ENCODE assay signal across 8 cellular contexts in genomic region chr14:106000029-106000511, GRCh38.
DNase-seq lines count a peak whose midpoint lies in the region; ATAC-seq and TF ChIP-seq lines count a peak whose summit lies in the region.
"Not testable (repeated sequence)": the region's sequence is repeated elsewhere in the genome, so short reads cannot be mapped to it uniquely, and the experiment has no call there.

No MANE protein-coding gene starts in this region.

- peaks cover 50% of the 10 kb centered on the region for H3K4me1 ChIP-seq in CD4-positive, alpha-beta memory T cell (ENCODE audit: insufficient read depth, low read length)

- not testable (repeated sequence) for H3K4me3 ChIP-seq in CD4-positive, alpha-beta memory T cell (ENCODE audit: low read length in 2 of 2); choroid plexus epithelial cell (ENCODE audit: low read depth, low read length)

- POLR2A ChIA-PET in CD4-positive, alpha-beta memory T cell (lab: Charles Lee; ENCODE audit: partially characterized antibody), result not testable (repeated sequence)

- H3K9me3 ChIP-seq in CD4-positive, alpha-beta memory T cell (ENCODE audit: control insufficient read depth in 1 of 2, low read length in 2 of 2), result not testable (repeated sequence)

- H3K9me3 Mint-ChIP-seq in CD4-positive, alpha-beta memory T cell, result not testable (repeated sequence)

- intact Hi-C loops in CD4-positive, alpha-beta memory T cell (cut with micrococcal nuclease), result not testable (repeated sequence)

- H3K4me3 Mint-ChIP-seq in CD4-positive, alpha-beta memory T cell, result peak overlapping the region in 1 of 8 donors; percentile 26

- peak; percentile 27 for ATAC-seq in GM18870 (IDR thresholded peaks at IDR 0.05; ENCODE audit: unreplicated experiment)
- peak; percentile 43 for ATAC-seq in GM21447 (IDR thresholded peaks at IDR 0.05; ENCODE audit: unreplicated experiment)
- ATAC-seq in HG03025 (IDR thresholded peaks at IDR 0.05; ENCODE audit: low FRiP score, unreplicated experiment), result peak; percentile 27
- ATAC-seq in HG03571 (IDR thresholded peaks at IDR 0.05; ENCODE audit: unreplicated experiment), result peak; percentile 31

- peak; percentile 4 for TF ChIP-seq CTCF in choroid plexus epithelial cell (conservative IDR thresholded peaks at IDR 0.05; ENCODE audit: low read depth, low read length)

- H3K4me1 Mint-ChIP-seq in CD4-positive, alpha-beta memory T cell, result peaks cover 28 to 55% (median 40%) of the 10 kb centered on the region in 4 donors

- CTCF ChIA-PET in CD4-positive, alpha-beta memory T cell (lab: Charles Lee; ENCODE audit: partially characterized antibody), result interaction anchor here (0.7 to 2.0 kb wide), 3 partner anchors 11 to 26 kb away, joined by 4 to 7 read pairs (median 6); no protein-coding TSS in a partner anchor

- H3K27me3 ChIP-seq in CD4-positive, alpha-beta memory T cell (ENCODE audit: insufficient read depth, low read length), result not testable (repeated sequence)

- H3K27ac Mint-ChIP-seq in CD4-positive, alpha-beta memory T cell, result peak overlapping the region in 5 of 7 donors; percentile 13 to 87 (median 70)

- not testable (repeated sequence) for DNase-seq in CD4-positive, alpha-beta memory T cell; choroid plexus epithelial cell (ENCODE audit: low read depth)
- DNase-seq in activated CD8-positive, alpha-beta memory T cell treated with anti-CD3 and anti-CD28 coated beads, Interleukin-2, amount 50 U/mL, for 48 hours, result peak; percentile 94
- DNase-seq in stimulated activated CD8-positive, alpha-beta memory T cell treated with anti-CD3 and anti-CD28 coated beads, Interleukin-4, amount 100 ng/mL, for 48 hours, result peak; percentile 91

- not testable (repeated sequence) for H3K36me3 Mint-ChIP-seq in CD4-positive, alpha-beta memory T cell

- not testable (repeated sequence) for H3K36me3 ChIP-seq in CD4-positive, alpha-beta memory T cell (ENCODE audit: insufficient read depth, low read length)

- H3K27ac ChIP-seq in CD4-positive, alpha-beta memory T cell (ENCODE audit: low read depth, low read length), result not testable (repeated sequence)

- not testable (repeated sequence) for H3K27me3 Mint-ChIP-seq in CD4-positive, alpha-beta memory T cell
